31 cellular contexts compared by ENCODE assay signal in the genomic region with DNA sequence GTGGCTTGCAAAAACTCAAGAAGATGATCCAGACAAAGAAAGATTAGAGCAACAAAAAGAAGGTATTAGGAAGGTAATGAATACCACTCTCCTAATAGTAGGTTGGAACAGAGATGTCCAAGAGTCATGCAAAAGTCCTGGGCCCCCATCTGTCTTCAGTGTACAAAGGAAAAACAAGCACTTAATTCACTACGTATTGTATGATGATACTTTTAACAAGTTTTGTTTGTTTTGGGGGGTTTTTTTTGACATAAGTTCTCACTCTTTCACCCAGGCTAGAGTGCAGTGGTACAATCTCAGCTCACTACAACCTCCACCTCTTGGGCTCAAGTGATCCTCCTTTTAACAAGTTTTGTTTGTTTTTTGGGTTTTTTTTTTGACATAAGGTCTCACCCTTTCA.
"Had no signal": no experiment of that assay in that cellular context is flagged by ENCODE, and none has a peak within 500 bp of the region (broad histone marks: within the 10 kb centered on the region; RNA-seq: fewer than 3 reads in every experiment).

No MANE protein-coding gene starts in this region.

- H3K36me3 Mint-ChIP-seq: activated naive CD8-positive, alpha-beta T cell treated with anti-CD3 and anti-CD28 coated beads for 36 hours; stimulated activated effector memory CD8-positive, alpha-beta T cell treated with anti-CD3 and anti-CD28 coated beads, Interleukin-12 subunit alpha, Interleukin-12 subunit beta, amount 100 ng/mL, for 72 hours; type B pancreatic cell had no signal

- H3K27me3 ChIP-seq: adrenal gland, body of pancreas, esophagus squamous epithelium, left lung, right lobe of liver, uterus had no signal

- H3K27ac ChIP-seq: adrenal gland, body of pancreas, epithelial cell of prostate, esophagus squamous epithelium, lower lobe of right lung, right lobe of liver, uterus had no signal

- H3K27me3 Mint-ChIP-seq: activated CD4-positive, alpha-beta memory T cell treated with anti-CD3 and anti-CD28 coated beads, Interleukin-2, amount 10 ng/mL, durations not matched to agents 7 days and 5 days; activated CD4-positive, alpha-beta T cell treated with anti-CD3 and anti-CD28 coated beads, Interleukin-2, amount 10 ng/mL, durations not matched to agents 7 days and 5 days; activated naive CD8-positive, alpha-beta T cell treated with anti-CD3 and anti-CD28 coated beads for 36 hours; stimulated activated naive CD8-positive, alpha-beta T cell treated with anti-CD3 and anti-CD28 coated beads, Interleukin-15, Interleukin-2, amounts not matched to agents 100 ng/mL and 50 ng/mL, for 24 hours; type B pancreatic cell had no signal

- H3K9me3 ChIP-seq: adrenal gland, body of pancreas, esophagus squamous epithelium, left lung, lower lobe of right lung, right lobe of liver, uterus had no signal

- DNase-seq: activated CD4-positive, alpha-beta memory T cell treated with anti-CD3 and anti-CD28 coated beads, Interleukin-2, amount 10 ng/mL, durations not matched to agents 7 days and 5 days; activated CD4-positive, alpha-beta T cell treated with anti-CD3 and anti-CD28 coated beads, Interleukin-2, amount 10 ng/mL, durations not matched to agents 7 days and 5 days; activated CD4-positive, CD25-positive, alpha-beta regulatory T cell treated with anti-CD3 and anti-CD28 coated beads, Interleukin-2, amount 50 U/mL, for 72 hours; activated CD8-positive, alpha-beta memory T cell treated with anti-CD3 and anti-CD28 coated beads, Interleukin-2, amount 50 U/mL, for 48 hours; activated naive CD4-positive, alpha-beta T cell; activated naive CD8-positive, alpha-beta T cell treated with anti-CD3 and anti-CD28 coated beads for 36 hours; activated T-cell treated with anti-CD3 and anti-CD28 coated beads, Interleukin-2, amount 50 U/mL, for 4 hours; adrenal gland; aorta; body of pancreas; dermis blood vessel endothelial cell; effector CD8-positive, alpha-beta T cell; esophagus squamous epithelium; foreskin melanocyte; left lung; lower lobe of right lung; mesendoderm; right lobe of liver; stimulated activated CD4-positive, alpha-beta T cell treated with anti-CD3 and anti-CD28 coated beads, Interleukin-4, amount 100 ng/mL, for 1 hour; T-helper 9 cell; uterus had no signal

- H3K36me3 ChIP-seq: adrenal gland, esophagus squamous epithelium, left lung, lower lobe of right lung, right lobe of liver, uterus had no signal

- H3K4me3 ChIP-seq: adrenal gland, body of pancreas, esophagus squamous epithelium, left lung, lower lobe of right lung, right lobe of liver, uterus had no signal

- H3K27ac Mint-ChIP-seq: activated CD4-positive, alpha-beta memory T cell treated with anti-CD3 and anti-CD28 coated beads, Interleukin-2, amount 10 ng/mL, durations not matched to agents 7 days and 5 days; activated CD4-positive, alpha-beta T cell treated with anti-CD3 and anti-CD28 coated beads, Interleukin-2, amount 10 ng/mL, durations not matched to agents 7 days and 5 days; activated naive CD8-positive, alpha-beta T cell treated with anti-CD3 and anti-CD28 coated beads for 36 hours; stimulated activated effector memory CD8-positive, alpha-beta T cell treated with anti-CD3 and anti-CD28 coated beads, Interleukin-12 subunit alpha, Interleukin-12 subunit beta, amount 100 ng/mL, for 72 hours; stimulated activated naive CD8-positive, alpha-beta T cell treated with anti-CD3 and anti-CD28 coated beads, Interleukin-15, Interleukin-2, amounts not matched to agents 100 ng/mL and 50 ng/mL, for 24 hours; T-helper 1 cell treated with Interleukin-12 subunit alpha and Interleukin-12 subunit beta and Interleukin-4 antibody, amounts not matched to agents 30 μg/mL and 1 μg/mL, for 36 hours; type B pancreatic cell had no signal

- H3K4me3 Mint-ChIP-seq: activated CD4-positive, alpha-beta memory T cell treated with anti-CD3 and anti-CD28 coated beads, Interleukin-2, amount 10 ng/mL, durations not matched to agents 7 days and 5 days; activated CD4-positive, alpha-beta T cell treated with anti-CD3 and anti-CD28 coated beads, Interleukin-2, amount 10 ng/mL, durations not matched to agents 7 days and 5 days; activated naive CD8-positive, alpha-beta T cell treated with anti-CD3 and anti-CD28 coated beads for 36 hours; activated T-cell treated with anti-CD3 and anti-CD28 coated beads, Interleukin-2, amount 50 U/mL, for 4 hours; nephron; stimulated activated effector memory CD8-positive, alpha-beta T cell treated with anti-CD3 and anti-CD28 coated beads, Interleukin-12 subunit alpha, Interleukin-12 subunit beta, amount 100 ng/mL, for 72 hours; stimulated activated naive CD8-positive, alpha-beta T cell treated with anti-CD3 and anti-CD28 coated beads, Interleukin-15, Interleukin-2, amounts not matched to agents 100 ng/mL and 50 ng/mL, for 24 hours; T-helper 1 cell treated with Interleukin-12 subunit alpha and Interleukin-12 subunit beta and Interleukin-4 antibody, amounts not matched to agents 30 μg/mL and 1 μg/mL, for 36 hours; type B pancreatic cell had no signal

- H3K9me3 Mint-ChIP-seq: activated CD4-positive, alpha-beta memory T cell treated with anti-CD3 and anti-CD28 coated beads, Interleukin-2, amount 10 ng/mL, durations not matched to agents 7 days and 5 days; activated CD4-positive, alpha-beta T cell treated with anti-CD3 and anti-CD28 coated beads, Interleukin-2, amount 10 ng/mL, durations not matched to agents 7 days and 5 days; activated T-cell treated with anti-CD3 and anti-CD28 coated beads, Interleukin-2, amount 50 U/mL, for 4 hours; stimulated activated effector memory CD8-positive, alpha-beta T cell treated with anti-CD3 and anti-CD28 coated beads, Interleukin-12 subunit alpha, Interleukin-12 subunit beta, amount 100 ng/mL, for 72 hours; stimulated activated naive CD8-positive, alpha-beta T cell treated with anti-CD3 and anti-CD28 coated beads, Interleukin-15, Interleukin-2, amounts not matched to agents 100 ng/mL and 50 ng/mL, for 24 hours; type B pancreatic cell had no signal

- ATAC-seq: activated T-cell treated with anti-CD3 and anti-CD28 coated beads, Interleukin-2, amount 50 U/mL, for 4 hours; body of pancreas; left lung; lower lobe of right lung; right lobe of liver; stimulated activated effector memory CD8-positive, alpha-beta T cell treated with anti-CD3 and anti-CD28 coated beads, Interleukin-12 subunit alpha, Interleukin-12 subunit beta, amount 100 ng/mL, for 72 hours had no signal

- FAIRE-seq: colon, endometrium, islet of Langerhans, TTC549 had no signal
